Comparison of ENCODE assay signal across 12 cellular contexts in genomic region chr7:34090796-34091195, GRCh38.
"Had no signal": no experiment of that assay in that cellular context is flagged by ENCODE, and none has a peak within 500 bp of the region (broad histone marks: within the 10 kb centered on the region; RNA-seq: fewer than 3 reads in every experiment).

No MANE protein-coding gene starts in this region.

- H3K4me1 ChIP-seq: SJSA1 had no signal

- H3K9me3 ChIP-seq: SJSA1 had no signal

- H3K27ac ChIP-seq: SJSA1, SK-N-MC had no signal

- DNase-seq: NCI-H1048, NCI-H1105, NCI-H1436 treated with DMSO at 0.1 percent for 48 hours, NCI-H187 treated with DMSO at 0.1 percent for 48 hours, NCI-H2029 treated with DMSO at 0.1 percent for 48 hours, NCI-H2227 treated with DMSO at 0.1 percent for 48 hours, SIG-M5 had no signal

- H3K4me3 ChIP-seq: SJSA1, SK-N-MC had no signal

- H3K27me3 ChIP-seq: SJSA1 had no signal

- H3K36me3 ChIP-seq: SJSA1 had no signal

- ATAC-seq: HepG2, Panc1, Right ventricle myocardium inferior had no signal
